In the genomic region with DNA sequence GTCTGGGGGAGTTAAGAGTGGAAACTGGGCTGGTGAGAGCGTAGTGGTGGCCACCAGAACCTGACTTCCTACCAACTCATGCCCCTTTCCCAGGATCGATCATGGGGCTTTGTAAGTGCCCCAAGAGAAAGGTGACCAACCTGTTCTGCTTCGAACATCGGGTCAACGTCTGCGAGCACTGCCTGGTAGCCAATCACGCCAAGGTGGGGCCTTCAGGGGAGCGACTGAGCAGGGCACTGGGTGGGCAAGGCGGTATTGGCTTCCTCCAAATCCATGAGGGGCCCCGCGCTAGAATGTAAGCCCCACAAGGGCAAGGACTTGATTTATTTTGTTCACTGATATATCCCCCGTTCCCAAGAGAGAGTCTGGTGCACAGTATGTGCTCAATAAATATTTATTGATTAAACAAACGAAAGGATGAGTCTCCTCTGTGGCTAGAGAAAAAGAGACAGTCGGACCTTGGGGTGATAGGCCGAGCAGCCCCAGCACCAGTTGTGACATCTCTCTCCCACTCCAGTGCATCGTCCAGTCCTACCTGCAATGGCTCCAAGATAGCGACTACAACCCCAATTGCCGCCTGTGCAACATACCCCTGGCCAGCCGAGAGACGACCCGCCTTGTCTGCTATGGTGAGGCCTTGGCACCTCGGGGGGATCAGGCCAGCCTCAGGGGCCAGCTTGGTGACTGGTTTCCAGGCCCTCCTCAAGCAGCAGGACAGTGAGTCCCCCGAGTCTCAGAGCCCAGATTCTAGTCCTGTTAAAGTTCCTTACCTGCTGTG, we compare ENCODE assay signal across 8 cellular contexts. TPM values are rescaled to one million over a fixed set of nuclear protein-coding genes. Genes with fewer than 3 reads are reported as not detected.
A peak's percentile ranks its signal among the peaks of the same experiment; 100 is the strongest.
DNase-seq lines count a peak whose midpoint lies in the region; ATAC-seq and TF ChIP-seq lines count a peak whose summit lies in the region.

No MANE protein-coding gene starts in this region.

- no peak for TF ChIP-seq POLR2A in right lobe of liver (IDR thresholded peaks at IDR 0.05)
- no peak for TF ChIP-seq POLR2A in upper lobe of left lung (IDR thresholded peaks at IDR 0.05)

- H3K4me3 ChIP-seq in right lobe of liver (peak overlapping the region; percentile 69 to 80 (median 73)), upper lobe of left lung (peak overlapping the region; percentile 59 to 88 (median 82))

- CTCF ChIA-PET in activated naive CD4-positive, alpha-beta T cell treated with anti-CD3 and anti-CD28 coated beads, Interleukin-2, amount 10 ng/mL, durations not matched to agents 7 days and 5 days (lab: Charles Lee): interaction anchor here (0.8 to 1.7 kb wide), 3 partner anchors 10 to 28 kb away, joined by 3 to 6 read pairs (median 4); no protein-coding TSS in a partner anchor

- H3K4me3 Mint-ChIP-seq in activated naive CD4-positive, alpha-beta T cell treated with anti-CD3 and anti-CD28 coated beads, Interleukin-2, amount 10 ng/mL, durations not matched to agents 7 days and 5 days: peak overlapping the region; percentile 97
- peak overlapping the region; percentile 98 for H3K4me3 Mint-ChIP-seq in activated naive CD8-positive, alpha-beta T cell treated with anti-CD3 and anti-CD28 coated beads, Interleukin-2, amount 50 U/mL, for 24 hours

- H3K27ac ChIP-seq in right lobe of liver (peak overlapping the region; percentile 59 to 91 (median 83)), upper lobe of left lung (peak overlapping the region; percentile 89 to 98 (median 96))

- 38% methylated on average over 11 of the region's 23 CpGs for WGBS in right lobe of liver (ENCODE audit: insufficient coverage, low coverage, low lambda C conversion rate, missing lambda C conversion rate)
- 48% methylated on average over 20 to 23 of the region's 23 CpGs for WGBS in upper lobe of left lung, 2 donors

- intact Hi-C loops in right lobe of liver (cut with DNase I): no loop called here

- DNase-seq in activated naive CD4-positive, alpha-beta T cell treated with anti-CD3 and anti-CD28 coated beads, Interleukin-2, amount 10 ng/mL, durations not matched to agents 7 days and 5 days: peak; percentile 24
- DNase-seq in activated naive CD4-positive, alpha-beta T cell treated with Interleukin-2 at 50 U/mL for 16 hours: no peak
- DNase-seq in activated naive CD8-positive, alpha-beta T cell treated with anti-CD3 and anti-CD28 coated beads, Interleukin-2, amount 50 U/mL, for 24 hours: no peak
- no peak for DNase-seq in right lobe of liver
- DNase-seq in upper lobe of left lung: no peak
- no peak for DNase-seq in DMS53 (lab: John Stamatoyannopoulos, UW)
- no peak for DNase-seq in NCI-H2107 treated with DMSO at 0.1 percent for 48 hours (lab: John Stamatoyannopoulos, UW; ENCODE audit: unreplicated experiment)
- no peak for DNase-seq in pons (ENCODE audit: low spot score)

- H3K36me3 Mint-ChIP-seq in activated naive CD4-positive, alpha-beta T cell treated with anti-CD3 and anti-CD28 coated beads, Interleukin-2, amount 10 ng/mL, durations not matched to agents 7 days and 5 days: peaks cover 57% of the 10 kb centered on the region
- H3K36me3 Mint-ChIP-seq in activated naive CD8-positive, alpha-beta T cell treated with anti-CD3 and anti-CD28 coated beads, Interleukin-2, amount 50 U/mL, for 24 hours (ENCODE audit: low read depth): peaks cover 53% of the 10 kb centered on the region

- no peaks in the 10 kb centered on the region for H3K9me3 ChIP-seq in right lobe of liver
- no peaks in the 10 kb centered on the region for H3K9me3 ChIP-seq in upper lobe of left lung

- peaks cover 0 to 23% (median 7%) of the 10 kb centered on the region in 4 donors for H3K36me3 ChIP-seq in right lobe of liver
- H3K36me3 ChIP-seq in upper lobe of left lung: peaks cover 8 to 46% (median 31%) of the 10 kb centered on the region in 4 donors

- no peak for TF ChIP-seq CTCF in right lobe of liver (IDR thresholded peaks at IDR 0.05)
- TF ChIP-seq CTCF in upper lobe of left lung (IDR thresholded peaks at IDR 0.05): no peak

- TF ChIP-seq EP300 in upper lobe of left lung (IDR thresholded peaks at IDR 0.05): no peak

- H3K27me3 ChIP-seq in right lobe of liver (no peaks in the 10 kb centered on the region), upper lobe of left lung (no peaks in the 10 kb centered on the region)

- H3K4me1 ChIP-seq in right lobe of liver: peaks cover 0 to 16% (median 4%) of the 10 kb centered on the region in 4 donors
- H3K4me1 ChIP-seq in upper lobe of left lung: peaks cover 15 to 24% (median 19%) of the 10 kb centered on the region in 4 donors

- peaks cover 55% of the 10 kb centered on the region for H3K4me1 Mint-ChIP-seq in activated naive CD4-positive, alpha-beta T cell treated with anti-CD3 and anti-CD28 coated beads, Interleukin-2, amount 10 ng/mL, durations not matched to agents 7 days and 5 days
- H3K4me1 Mint-ChIP-seq in activated naive CD8-positive, alpha-beta T cell treated with anti-CD3 and anti-CD28 coated beads, Interleukin-2, amount 50 U/mL, for 24 hours: peaks cover 50% of the 10 kb centered on the region

- H3K9me3 Mint-ChIP-seq in activated naive CD4-positive, alpha-beta T cell treated with anti-CD3 and anti-CD28 coated beads, Interleukin-2, amount 10 ng/mL, durations not matched to agents 7 days and 5 days: no peaks in the 10 kb centered on the region
- no peaks in the 10 kb centered on the region for H3K9me3 Mint-ChIP-seq in activated naive CD8-positive, alpha-beta T cell treated with anti-CD3 and anti-CD28 coated beads, Interleukin-2, amount 50 U/mL, for 24 hours

- ATAC-seq in activated naive CD8-positive, alpha-beta T cell treated with anti-CD3 and anti-CD28 coated beads, Interleukin-2, amount 50 U/mL, for 24 hours: no peak
- ATAC-seq in right lobe of liver (peak in 1 of 4 donors; percentile 4), upper lobe of left lung (ENCODE audit: low FRiP score in 2 of 2) (no peak)

- peak overlapping the region; percentile 96 for H3K27ac Mint-ChIP-seq in activated naive CD4-positive, alpha-beta T cell treated with anti-CD3 and anti-CD28 coated beads, Interleukin-2, amount 10 ng/mL, durations not matched to agents 7 days and 5 days
- H3K27ac Mint-ChIP-seq in activated naive CD8-positive, alpha-beta T cell treated with anti-CD3 and anti-CD28 coated beads, Interleukin-2, amount 50 U/mL, for 24 hours: peak overlapping the region; percentile 97

- peaks cover 12% of the 10 kb centered on the region for H3K27me3 Mint-ChIP-seq in activated naive CD4-positive, alpha-beta T cell treated with anti-CD3 and anti-CD28 coated beads, Interleukin-2, amount 10 ng/mL, durations not matched to agents 7 days and 5 days
- no peaks in the 10 kb centered on the region for H3K27me3 Mint-ChIP-seq in activated naive CD8-positive, alpha-beta T cell treated with anti-CD3 and anti-CD28 coated beads, Interleukin-2, amount 50 U/mL, for 24 hours

RNA-seq across cellular contexts. Expression of gene ZFPL1, which starts 0.8 kb away (rescaled TPM):
- 10 to 100 TPM; 15.4 to 22.4 (median 18.0) TPM for total RNA-seq in right lobe of liver
- 10 to 100 TPM; 21.4 to 39.8 (median 34.6) TPM for total RNA-seq in upper lobe of left lung

RNA-seq across cellular contexts. Expression of gene CDCA5, which starts 0.9 kb away (rescaled TPM):
- 1 to 10 TPM in 3 of 6 experiments, under 1 TPM in 3; 0.31 to 2.3 (median 1.0) TPM for total RNA-seq in right lobe of liver
- total RNA-seq in upper lobe of left lung: 1 to 10 TPM; 1.0 to 4.4 (median 1.8) TPM

RNA-seq across cellular contexts. Expression of gene VPS51, which starts 11.2 kb away (rescaled TPM):
- 100 to 1,000 TPM in 2 of 6 experiments, 10 to 100 TPM in 4; 41.5 to 170 (median 50.2) TPM for total RNA-seq in right lobe of liver
- 100 to 1,000 TPM; 102 to 531 (median 175) TPM for total RNA-seq in upper lobe of left lung

RNA-seq across cellular contexts. Expression of gene NAALADL1, which starts 26.4 kb away (rescaled TPM):
- total RNA-seq in right lobe of liver (1 to 10 TPM in 5 of 6 experiments, under 1 TPM in 1; 0.83 to 3.5 (median 1.4) TPM), upper lobe of left lung (10 to 100 TPM in 2 of 6 donors, 1 to 10 TPM in 4; 5.9 to 27.2 (median 9.1) TPM)

RNA-seq across cellular contexts. Expression of gene TM7SF2, which starts 26.9 kb away (rescaled TPM):
- total RNA-seq in right lobe of liver (100 to 1,000 TPM in 1 of 6 experiments, 10 to 100 TPM in 5; 25.6 to 112 (median 37.8) TPM), upper lobe of left lung (10 to 100 TPM; 36.8 to 82.7 (median 45.5) TPM)
